In the genomic region with DNA sequence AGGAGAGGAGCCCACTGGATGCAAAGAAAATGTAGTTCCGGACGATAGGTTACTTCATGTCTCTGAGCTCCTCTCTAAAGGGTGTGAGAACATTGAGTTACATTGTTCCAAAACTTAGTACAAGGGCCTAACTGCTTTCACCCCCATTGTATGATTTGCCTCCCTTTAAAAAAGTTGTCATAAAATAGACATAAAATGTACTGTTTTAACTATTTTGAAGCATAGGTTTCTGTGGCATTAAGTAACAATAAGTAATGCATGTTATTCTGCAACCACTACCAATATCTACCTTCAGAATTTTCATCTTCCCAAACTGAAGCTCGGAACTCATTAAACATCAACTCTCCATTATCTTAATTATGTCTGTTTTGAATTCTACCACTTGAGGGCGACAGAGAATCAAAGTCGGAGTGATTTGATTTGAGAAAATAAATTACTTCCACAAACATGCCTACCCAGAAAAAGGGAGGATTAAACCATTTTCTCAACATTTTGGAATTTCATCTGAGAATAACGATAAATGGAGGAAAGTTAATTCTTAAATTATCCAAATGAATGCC, we compare ENCODE assay signal across 10 cellular contexts. TPM values are rescaled to one million over a fixed set of nuclear protein-coding genes. Genes with fewer than 3 reads are reported as not detected.
A peak's percentile ranks its signal among the peaks of the same experiment; 100 is the strongest.
DNase-seq lines count a peak whose midpoint lies in the region; ATAC-seq, FAIRE-seq and TF ChIP-seq lines count a peak whose summit lies in the region.
"Had no signal": no experiment of that assay in that cellular context is flagged by ENCODE, and none has a peak within 500 bp of the region (broad histone marks: within the 10 kb centered on the region; RNA-seq: fewer than 3 reads in every experiment).

No MANE protein-coding gene starts in this region.

- no peak overlapping the region for H3K9ac ChIP-seq in parathyroid adenoma

- peak; percentile 81 to 87 for TF ChIP-seq RAD21 in A549 (conservative IDR thresholded peaks at IDR 0.05 in 1 of 2, IDR thresholded peaks at IDR 0.05 in 1 of 2)

- no peak for TF ChIP-seq POLR2A in A549 (IDR thresholded peaks at IDR 0.05; ENCODE audit: low read length)

- peak; percentile 88 for FAIRE-seq in A549 (lab: Jason Lieb, UNC)
- FAIRE-seq: colon had no signal

- H3K36me3 ChIP-seq in parathyroid adenoma (ENCODE audit: control insufficient read depth, insufficient read depth, low read length) = no peaks in the 10 kb centered on the region
- H3K36me3 ChIP-seq: HAP-1 had no signal

- DNase-seq in A549 (ENCODE audit: low read depth in 1 of 2, low spot score in 1 of 2) (peak in 1 of 2 experiments; percentile 38), GM03348 (ENCODE audit: low spot score) (peak; percentile 74), NCI-H748 treated with DMSO at 0.1 percent for 48 hours (lab: John Stamatoyannopoulos, UW) (peak; percentile 44), dermis blood vessel endothelial cell (peak; percentile 73), mucosa of gallbladder (ENCODE audit: low spot score) (no peak)
- no peak for DNase-seq in NK-92 treated with Interleukin-12 subunit alpha and Interleukin-12 subunit beta, amount 100 ng/mL, for 24 hours (lab: John Stamatoyannopoulos, UW)

- ATAC-seq in A549 = no peak
- ATAC-seq in GM21717 (IDR thresholded peaks at IDR 0.05; ENCODE audit: unreplicated experiment) = no peak

- CTCF ChIA-PET in A549 (lab: Yijun Ruan, JAX) = interaction anchor here (0.5 to 3.9 kb wide), 21 partner anchors 9 to 1303 kb away, joined by 3 to 27 read pairs (median 5); no protein-coding TSS in a partner anchor

- no peak for TF ChIP-seq EP300 in A549 (IDR thresholded peaks at IDR 0.05)

- peak; percentile 87 for TF ChIP-seq CTCF in A549 (IDR thresholded peaks at IDR 0.05)
- TF ChIP-seq CTCF in parathyroid adenoma (IDR thresholded peaks at IDR 0.05) = peak; percentile 57

- H3K79me2 ChIP-seq in parathyroid adenoma = no peaks in the 10 kb centered on the region

- H3K27ac ChIP-seq in A549 = peak overlapping the region in 1 of 2 experiments; percentile 86; a peak in 1 of 6 replicates
- H3K27ac ChIP-seq in parathyroid adenoma = no peak overlapping the region

- H3K4me3 ChIP-seq in A549 (no peak overlapping the region), parathyroid adenoma (ENCODE audit: low read depth, low read length) (no peak overlapping the region)
- H3K4me3 ChIP-seq: HAP-1 had no signal

- POLR2A ChIA-PET in A549 (lab: Yijun Ruan, JAX) = interaction anchor here (1.4 kb wide), 1 partner anchor 30 kb away, joined by 4 read pairs; a partner anchor contains a TSS

- H3K27me3 ChIP-seq in parathyroid adenoma (ENCODE audit: control insufficient read depth, insufficient read depth, low read length) = no peaks in the 10 kb centered on the region

- H3K4me2 ChIP-seq in A549 (no peak overlapping the region), parathyroid adenoma (ENCODE audit: low read length) (no peak overlapping the region)

- whole genome bisulfite sequencing in A549 (ENCODE audit: missing lambda C conversion rate) = 34% methylated on average over 6 of the region's 6 CpGs

- H2AFZ ChIP-seq in parathyroid adenoma = no peak overlapping the region

- H3K9me3 ChIP-seq in A549 = no peaks in the 10 kb centered on the region
- H3K9me3 ChIP-seq in parathyroid adenoma (ENCODE audit: control insufficient read depth, low read length) = no peaks in the 10 kb centered on the region
- H3K9me3 ChIP-seq: HAP-1 had no signal

- H3K4me1 ChIP-seq in A549 = peaks cover 27% of the 10 kb centered on the region
- H3K4me1 ChIP-seq in parathyroid adenoma = no peaks in the 10 kb centered on the region
- H3K4me1 ChIP-seq: HAP-1 had no signal

TF ChIP-seq in A549, 52 proteins besides CTCF, POLR2A, EP300 and RAD21:
- TF ChIP-seq, protein P1, sequence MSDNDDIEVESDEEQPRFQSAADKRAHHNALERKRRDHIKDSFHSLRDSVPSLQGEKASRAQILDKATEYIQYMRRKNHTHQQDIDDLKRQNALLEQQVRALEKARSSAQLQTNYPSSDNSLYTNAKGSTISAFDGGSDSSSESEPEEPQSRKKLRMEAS (IDR thresholded peaks at IDR 0.05) = no peak
- TF ChIP-seq RARB (CRISPR knock-in tag; IDR thresholded peaks at IDR 0.05) (0 out of 2 replicates have a peak, but pooled peaks have one; percentile 28), SMC3 (IDR thresholded peaks at IDR 0.05) (peak; percentile 71), FOSB (CRISPR knock-in tag; IDR thresholded peaks at IDR 0.05) (no peak), MAFK (IDR thresholded peaks at IDR 0.05; ENCODE audit: partially characterized antibody) (no peak)

RNA-seq across cellular contexts. Expression of a gene that starts 2.7 kb away (rescaled TPM):
- polyA plus RNA-seq in A549 (2011; rRNA removed) (8.4 and 16.9 TPM in 2 replicates), A549 (2017; fragmentation: RNase III; extraction: RNeasy Plus Mini Kit Qiagen cat#74134 plus additional on column Dnase treatment) (2.7 to 4.4 TPM (median 4.2 TPM) in 3 replicates)
- 3.7 and 5.8 TPM in 2 replicates for polyA plus RNA-seq in A549 (2012; cell fraction: cytosol; rRNA removed)
- 12.8 and 23.6 TPM in 2 replicates for polyA plus RNA-seq in A549 (2012; cell fraction: nucleus; rRNA removed)
- 1.7 and 2.1 TPM in 2 replicates for polyA minus RNA-seq in A549 (2011; rRNA and poly(A)+ RNA removed)
- total RNA-seq in dermis blood vessel endothelial cell (0.34 and 0.47 TPM in 2 replicates), mucosa of gallbladder (0.20 TPM)

RNA-seq across cellular contexts. Expression of a gene that starts 18.1 kb away (rescaled TPM):
- polyA plus RNA-seq in A549 (2011; rRNA removed) (0.03 TPM in 1 of 2 replicates, not detected in the other), A549 (2017; fragmentation: RNase III; extraction: RNeasy Plus Mini Kit Qiagen cat#74134 plus additional on column Dnase treatment) (not detected in 3 replicates)
- polyA plus RNA-seq in A549 (2012; cell fraction: cytosol; rRNA removed) = not detected in 2 replicates
- not detected in 2 replicates for polyA plus RNA-seq in A549 (2012; cell fraction: nucleus; rRNA removed)
- polyA minus RNA-seq in A549 (2011; rRNA and poly(A)+ RNA removed) = not detected in 2 replicates
- total RNA-seq in dermis blood vessel endothelial cell (not detected in 2 replicates), mucosa of gallbladder (not detected)

RNA-seq across cellular contexts. Expression of a gene that starts 30.1 kb away (rescaled TPM):
- 291 and 316 TPM in 2 replicates for polyA plus RNA-seq in A549 (2011; rRNA removed)
- 154 and 218 TPM in 2 replicates for polyA plus RNA-seq in A549 (2012; cell fraction: cytosol; rRNA removed)
- polyA plus RNA-seq in A549 (2012; cell fraction: nucleus; rRNA removed) = 290 and 454 TPM in 2 replicates
- polyA plus RNA-seq in A549 (2017; fragmentation: RNase III; extraction: RNeasy Plus Mini Kit Qiagen cat#74134 plus additional on column Dnase treatment) = 153 to 187 TPM (median 159 TPM) in 3 replicates
- 147 and 182 TPM in 2 replicates for polyA minus RNA-seq in A549 (2011; rRNA and poly(A)+ RNA removed)
- total RNA-seq in dermis blood vessel endothelial cell = 4.8 and 18.0 TPM in 2 replicates
- total RNA-seq in mucosa of gallbladder = 67.4 TPM

Comparison
In these comparisons a context has a peak if more than half of its experiments do, and no peak if none do; other contexts are left out.
1. DNase-seq: peak in GM03348 (single experiment), NCI-H748 treated with DMSO at 0.1 percent for 48 hours (single experiment) and dermis blood vessel endothelial cell (single experiment); none in NK-92 treated with Interleukin-12 subunit alpha and Interleukin-12 subunit beta, amount 100 ng/mL, for 24 hours (single experiment) and mucosa of gallbladder (single experiment).